In the genomic region with DNA sequence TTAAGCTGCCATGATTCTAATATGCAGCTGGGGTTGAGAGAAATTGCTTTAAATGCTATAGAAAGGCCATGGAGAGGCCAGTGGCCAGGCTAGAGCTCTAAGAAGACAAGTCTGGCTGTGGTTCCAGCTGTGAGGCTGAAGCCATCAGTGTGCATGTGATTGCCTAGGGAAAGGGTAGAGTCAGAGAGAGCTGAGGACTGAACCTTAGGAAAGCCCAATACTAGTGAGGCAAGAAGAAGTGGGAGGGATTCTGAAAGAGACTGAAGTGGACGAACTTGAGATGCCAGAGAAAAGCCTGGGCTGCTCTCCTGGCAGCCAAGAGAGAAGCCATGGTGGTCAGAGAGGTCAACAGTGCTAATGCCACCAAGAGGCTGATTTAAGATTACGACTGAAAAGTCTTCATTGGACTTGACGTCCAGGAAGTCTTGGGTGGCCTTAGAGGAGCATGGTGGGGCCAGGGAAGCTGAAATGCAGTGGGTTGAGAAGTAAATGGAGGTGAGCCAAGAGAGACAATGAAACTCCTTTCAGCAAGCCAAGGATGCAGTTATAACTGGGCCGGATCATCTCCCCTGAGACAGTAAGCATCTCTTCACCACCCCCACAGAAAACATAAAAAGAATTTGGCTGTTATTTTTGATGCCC, we compare ENCODE assay signal across 1 cellular context.
TF ChIP-seq lines count a peak whose summit lies in the region.

No MANE protein-coding gene starts in this region.

TF ChIP-seq in HepG2, 621 proteins besides CTCF, POLR2A, EP300 and RAD21 (continued from another document):
- TF ChIP-seq, protein P1, sequence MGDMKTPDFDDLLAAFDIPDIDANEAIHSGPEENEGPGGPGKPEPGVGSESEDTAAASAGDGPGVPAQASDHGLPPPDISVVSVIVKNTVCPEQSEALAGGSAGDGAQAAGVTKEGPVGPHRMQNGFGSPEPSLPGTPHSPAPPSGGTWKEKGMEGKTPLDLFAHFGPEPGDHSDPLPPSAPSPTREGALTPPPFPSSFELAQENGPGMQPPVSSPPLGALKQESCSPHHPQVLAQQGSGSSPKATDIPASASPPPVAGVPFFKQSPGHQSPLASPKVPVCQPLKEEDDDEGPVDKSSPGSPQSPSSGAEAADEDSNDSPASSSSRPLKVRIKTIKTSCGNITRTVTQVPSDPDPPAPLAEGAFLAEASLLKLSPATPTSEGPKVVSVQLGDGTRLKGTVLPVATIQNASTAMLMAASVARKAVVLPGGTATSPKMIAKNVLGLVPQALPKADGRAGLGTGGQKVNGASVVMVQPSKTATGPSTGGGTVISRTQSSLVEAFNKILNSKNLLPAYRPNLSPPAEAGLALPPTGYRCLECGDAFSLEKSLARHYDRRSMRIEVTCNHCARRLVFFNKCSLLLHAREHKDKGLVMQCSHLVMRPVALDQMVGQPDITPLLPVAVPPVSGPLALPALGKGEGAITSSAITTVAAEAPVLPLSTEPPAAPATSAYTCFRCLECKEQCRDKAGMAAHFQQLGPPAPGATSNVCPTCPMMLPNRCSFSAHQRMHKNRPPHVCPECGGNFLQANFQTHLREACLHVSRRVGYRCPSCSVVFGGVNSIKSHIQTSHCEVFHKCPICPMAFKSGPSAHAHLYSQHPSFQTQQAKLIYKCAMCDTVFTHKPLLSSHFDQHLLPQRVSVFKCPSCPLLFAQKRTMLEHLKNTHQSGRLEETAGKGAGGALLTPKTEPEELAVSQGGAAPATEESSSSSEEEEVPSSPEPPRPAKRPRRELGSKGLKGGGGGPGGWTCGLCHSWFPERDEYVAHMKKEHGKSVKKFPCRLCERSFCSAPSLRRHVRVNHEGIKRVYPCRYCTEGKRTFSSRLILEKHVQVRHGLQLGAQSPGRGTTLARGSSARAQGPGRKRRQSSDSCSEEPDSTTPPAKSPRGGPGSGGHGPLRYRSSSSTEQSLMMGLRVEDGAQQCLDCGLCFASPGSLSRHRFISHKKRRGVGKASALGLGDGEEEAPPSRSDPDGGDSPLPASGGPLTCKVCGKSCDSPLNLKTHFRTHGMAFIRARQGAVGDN (CRISPR knock-in tag; IDR thresholded peaks at IDR 0.05) = no peak
- TF ChIP-seq, protein P2, sequence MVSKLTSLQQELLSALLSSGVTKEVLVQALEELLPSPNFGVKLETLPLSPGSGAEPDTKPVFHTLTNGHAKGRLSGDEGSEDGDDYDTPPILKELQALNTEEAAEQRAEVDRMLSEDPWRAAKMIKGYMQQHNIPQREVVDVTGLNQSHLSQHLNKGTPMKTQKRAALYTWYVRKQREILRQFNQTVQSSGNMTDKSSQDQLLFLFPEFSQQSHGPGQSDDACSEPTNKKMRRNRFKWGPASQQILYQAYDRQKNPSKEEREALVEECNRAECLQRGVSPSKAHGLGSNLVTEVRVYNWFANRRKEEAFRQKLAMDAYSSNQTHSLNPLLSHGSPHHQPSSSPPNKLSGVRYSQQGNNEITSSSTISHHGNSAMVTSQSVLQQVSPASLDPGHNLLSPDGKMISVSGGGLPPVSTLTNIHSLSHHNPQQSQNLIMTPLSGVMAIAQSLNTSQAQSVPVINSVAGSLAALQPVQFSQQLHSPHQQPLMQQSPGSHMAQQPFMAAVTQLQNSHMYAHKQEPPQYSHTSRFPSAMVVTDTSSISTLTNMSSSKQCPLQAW (CRISPR knock-in tag; IDR thresholded peaks at IDR 0.05) = no peak
